In genomic region chr5:177301503-177302165, GRCh38 we compare ENCODE assay signal across 1 cellular context.
TF ChIP-seq lines count a peak whose summit lies in the region.

No MANE protein-coding gene starts in this region.

TF ChIP-seq in SK-N-SH treated with all-trans-retinoic acid at 6 μM for 48 hours, 23 proteins besides CTCF, POLR2A, EP300 and RAD21 (continued from another document):
- TF ChIP-seq TOX (CRISPR knock-in tag; IDR thresholded peaks at IDR 0.05; ENCODE audit: borderline replicate concordance) (no peak), ARNTL (CRISPR knock-in tag; IDR thresholded peaks at IDR 0.05; ENCODE audit: borderline replicate concordance, low read depth) (no peak), OSR1 (CRISPR knock-in tag; IDR thresholded peaks at IDR 0.05) (no peak), ZNF8 (CRISPR knock-in tag; IDR thresholded peaks at IDR 0.05) (no peak), PPARA (CRISPR knock-in tag; IDR thresholded peaks at IDR 0.05; ENCODE audit: borderline replicate concordance) (no peak), RARB (CRISPR knock-in tag; IDR thresholded peaks at IDR 0.05) (no peak), POU6F1 (CRISPR knock-in tag; IDR thresholded peaks at IDR 0.05; ENCODE audit: borderline replicate concordance, low read depth) (no peak), GLIS3 (CRISPR knock-in tag; IDR thresholded peaks at IDR 0.05) (no peak), PATZ1 (CRISPR knock-in tag; IDR thresholded peaks at IDR 0.05; ENCODE audit: borderline replicate concordance) (no peak), ZNF565 (CRISPR knock-in tag; conservative IDR thresholded peaks at IDR 0.05; ENCODE audit: low read depth) (no peak), ZNF70 (CRISPR knock-in tag; IDR thresholded peaks at IDR 0.05) (no peak), ZFP3 (CRISPR knock-in tag; IDR thresholded peaks at IDR 0.05) (no peak), BACH2 (CRISPR knock-in tag; IDR thresholded peaks at IDR 0.05; ENCODE audit: borderline replicate concordance) (no peak), TSHZ2 (CRISPR knock-in tag; IDR thresholded peaks at IDR 0.05) (no peak)
TF ChIP-seq in SK-N-SH treated with all-trans-retinoic acid at 6 μM for 48 hours: peak in this region for 0.
